In genomic region chr6:156917213-156917612, GRCh38 we compare ENCODE assay signal across 11 cellular contexts.
DNase-seq lines count a peak whose midpoint lies in the region; ATAC-seq, FAIRE-seq and TF ChIP-seq lines count a peak whose summit lies in the region.
"Had no signal": no experiment of that assay in that cellular context is flagged by ENCODE, and none has a peak within 500 bp of the region (broad histone marks: within the 10 kb centered on the region; RNA-seq: fewer than 3 reads in every experiment).

No MANE protein-coding gene starts in this region.

- peaks cover 0 to 3% (median 0%) of the 10 kb centered on the region in 3 donors for H3K4me1 ChIP-seq in pancreas

- peak overlapping the region; percentile 1 for H3K4me3 Mint-ChIP-seq in central memory CD8-positive, alpha-beta T cell

- TF ChIP-seq CTCF in pancreas (IDR thresholded peaks at IDR 0.05) (no peak), foreskin fibroblast (IDR thresholded peaks at IDR 0.05; ENCODE audit: low read depth, low read length) (no peak)

- peak overlapping the region; percentile 11; the same call in 1 of the 2 replicates for H3K4me3 ChIP-seq in GM08714 (ENCODE audit: low read length)
- no peak overlapping the region for H3K4me3 ChIP-seq in pancreas
- no peak overlapping the region for H3K4me3 ChIP-seq in foreskin fibroblast (ENCODE audit: low read depth in 1 of 2, low read length in 2 of 2)
- H3K4me3 ChIP-seq: left lung, spleen had no signal

- DNase-seq in central memory CD8-positive, alpha-beta T cell (ENCODE audit: low spot score in 2 of 2): no peak
- DNase-seq in pancreas: no peak
- DNase-seq in foreskin fibroblast: no peak
- DNase-seq in globus pallidus (ENCODE audit: low spot score): no peak
- DNase-seq in activated CD4-positive, alpha-beta T cell treated with anti-CD3 and anti-CD28 coated beads for 48 hours: no peak
- DNase-seq: left lung, NCI-H510A treated with DMSO at 0.1 percent for 48 hours, spleen had no signal

- H3K9me3 ChIP-seq in pancreas: no peaks in the 10 kb centered on the region
- H3K9me3 ChIP-seq: left lung, spleen had no signal

- intact Hi-C loops in pancreas (cut with DNase I): no loop called here

- FAIRE-seq in pancreas (lab: Jason Lieb, UNC): no peak

- peaks cover 9% of the 10 kb centered on the region for H3K36me3 Mint-ChIP-seq in central memory CD8-positive, alpha-beta T cell (ENCODE audit: insufficient read depth)

- ATAC-seq in GM21360 (IDR thresholded peaks at IDR 0.05; ENCODE audit: unreplicated experiment): peak; percentile 70
- peak; percentile 67 for ATAC-seq in HG03095 (IDR thresholded peaks at IDR 0.05; ENCODE audit: unreplicated experiment)
- ATAC-seq in central memory CD8-positive, alpha-beta T cell (replicated peaks; ENCODE audit: extremely low read depth, poor library complexity, severe bottlenecking): no peak
- ATAC-seq in pancreas: no peak
- ATAC-seq: left lung had no signal

- no peaks in the 10 kb centered on the region for H3K9me3 Mint-ChIP-seq in central memory CD8-positive, alpha-beta T cell

- no peaks in the 10 kb centered on the region for H3K36me3 ChIP-seq in pancreas
- H3K36me3 ChIP-seq: left lung, spleen had no signal

- no peaks in the 10 kb centered on the region for H3K27me3 Mint-ChIP-seq in central memory CD8-positive, alpha-beta T cell

- no peak overlapping the region for H3K27ac ChIP-seq in pancreas
- H3K27ac ChIP-seq: left lung had no signal

- H3K27me3 ChIP-seq in pancreas: no peaks in the 10 kb centered on the region
- H3K27me3 ChIP-seq: left lung, spleen had no signal

- peaks cover 72% of the 10 kb centered on the region for H3K4me1 Mint-ChIP-seq in central memory CD8-positive, alpha-beta T cell

- peak overlapping the region; percentile 23 for H3K27ac Mint-ChIP-seq in central memory CD8-positive, alpha-beta T cell (ENCODE audit: low read depth)

- 87 to 89% methylated on average over 5 of the region's 5 CpGs for WGBS in pancreas, 2 donors

Comparison
In these comparisons a context has a peak if more than half of its experiments do, and no peak if none do; other contexts are left out.
1. ATAC-seq: peak in GM21360 (single experiment) and HG03095 (single experiment); none in central memory CD8-positive, alpha-beta T cell (single experiment) and pancreas (0 of 4).